17 cellular contexts compared by ENCODE assay signal in genomic region chr12:52284562-52285171, GRCh38. TPM values are rescaled to one million over a fixed set of nuclear protein-coding genes. Genes with fewer than 3 reads are reported as not detected.
"Had no signal": no experiment of that assay in that cellular context is flagged by ENCODE, and none has a peak within 500 bp of the region (broad histone marks: within the 10 kb centered on the region; RNA-seq: fewer than 3 reads in every experiment).

No MANE protein-coding gene starts in this region.

- H3K4me3 Mint-ChIP-seq: naive thymus-derived CD4-positive, alpha-beta T cell; stimulated activated effector memory CD8-positive, alpha-beta T cell treated with anti-CD3 and anti-CD28 coated beads, Interleukin-12 subunit alpha, Interleukin-12 subunit beta, amount 100 ng/mL, for 72 hours had no signal

- H3K27ac Mint-ChIP-seq: activated naive CD4-positive, alpha-beta T cell treated with anti-CD3 and anti-CD28 coated beads, Interleukin-2, amount 50 U/mL, for 72 hours; naive thymus-derived CD4-positive, alpha-beta T cell; stimulated activated effector memory CD8-positive, alpha-beta T cell treated with anti-CD3 and anti-CD28 coated beads, Interleukin-12 subunit alpha, Interleukin-12 subunit beta, amount 100 ng/mL, for 72 hours had no signal

- DNase-seq: activated CD4-positive, alpha-beta T cell treated with anti-CD3 and anti-CD28 coated beads, Interleukin-2, amount 50 U/mL, for 1 hour; activated T-cell treated with anti-CD3 and anti-CD28 coated beads, Interleukin-2, amount 50 U/mL, for 1 hour; caudate nucleus; colonic mucosa; esophagus squamous epithelium; left colon; mucosa of descending colon; naive thymus-derived CD4-positive, alpha-beta T cell; sigmoid colon; thyroid gland had no signal

- ATAC-seq: activated naive CD4-positive, alpha-beta T cell treated with anti-CD3 and anti-CD28 coated beads, Interleukin-2, amount 50 U/mL, for 72 hours; left colon; mucosa of descending colon; naive thymus-derived CD4-positive, alpha-beta T cell; stimulated activated effector memory CD8-positive, alpha-beta T cell treated with anti-CD3 and anti-CD28 coated beads, Interleukin-12 subunit alpha, Interleukin-12 subunit beta, amount 100 ng/mL, for 72 hours had no signal

- H3K27ac ChIP-seq: colonic mucosa, esophagus squamous epithelium, parathyroid adenoma, sigmoid colon, vagina had no signal

- H3K36me3 ChIP-seq: colonic mucosa, esophagus squamous epithelium, sigmoid colon, thyroid gland, vagina had no signal

- H3K36me3 Mint-ChIP-seq: activated naive CD4-positive, alpha-beta T cell treated with anti-CD3 and anti-CD28 coated beads, Interleukin-2, amount 50 U/mL, for 72 hours; naive thymus-derived CD4-positive, alpha-beta T cell; stimulated activated effector memory CD8-positive, alpha-beta T cell treated with anti-CD3 and anti-CD28 coated beads, Interleukin-12 subunit alpha, Interleukin-12 subunit beta, amount 100 ng/mL, for 72 hours had no signal

- H3K9me3 ChIP-seq: colonic mucosa, esophagus squamous epithelium, mucosa of descending colon, sigmoid colon, thyroid gland, vagina had no signal

- H3K9me3 Mint-ChIP-seq: activated naive CD4-positive, alpha-beta T cell treated with anti-CD3 and anti-CD28 coated beads, Interleukin-2, amount 50 U/mL, for 72 hours; naive thymus-derived CD4-positive, alpha-beta T cell; stimulated activated effector memory CD8-positive, alpha-beta T cell treated with anti-CD3 and anti-CD28 coated beads, Interleukin-12 subunit alpha, Interleukin-12 subunit beta, amount 100 ng/mL, for 72 hours had no signal

- H3K4me1 ChIP-seq: colonic mucosa, parathyroid adenoma had no signal

- H3K4me3 ChIP-seq: colonic mucosa, esophagus squamous epithelium, mucosa of descending colon, sigmoid colon, thyroid gland, vagina had no signal

- H3K27me3 ChIP-seq: colonic mucosa, esophagus squamous epithelium, sigmoid colon, thyroid gland, vagina had no signal

RNA-seq across cellular contexts. Expression of gene KRT81, which starts 6.7 kb away (rescaled TPM):
- total RNA-seq: activated CD8-positive, alpha-beta memory T cell treated with anti-CD3 and anti-CD28 coated beads for 36 hours; activated naive CD4-positive, alpha-beta T cell treated with anti-CD3 and anti-CD28 coated beads, Interleukin-2, amount 50 U/mL, for 72 hours; esophagus squamous epithelium; fibroblast of villous mesenchyme; left colon; lung microvascular endothelial cell; mucosa of descending colon; vagina had no signal
- polyA plus RNA-seq: naive thymus-derived CD4-positive, alpha-beta T cell had no signal

RNA-seq across cellular contexts. Expression of gene KRT86, which starts 10.2 kb away (rescaled TPM):
- total RNA-seq: activated CD8-positive, alpha-beta memory T cell treated with anti-CD3 and anti-CD28 coated beads for 36 hours; esophagus squamous epithelium; lung microvascular endothelial cell; sigmoid colon; vagina had no signal
- polyA plus RNA-seq: naive thymus-derived CD4-positive, alpha-beta T cell had no signal

RNA-seq across cellular contexts. Expression of gene KRT83, which starts 36.5 kb away (rescaled TPM):
- total RNA-seq: activated CD8-positive, alpha-beta memory T cell treated with anti-CD3 and anti-CD28 coated beads for 36 hours; activated naive CD4-positive, alpha-beta T cell treated with anti-CD3 and anti-CD28 coated beads, Interleukin-2, amount 50 U/mL, for 72 hours; colonic mucosa; esophagus squamous epithelium; fibroblast of villous mesenchyme; left colon; lung microvascular endothelial cell; mucosa of descending colon; naive thymus-derived CD4-positive, alpha-beta T cell; sigmoid colon; vagina had no signal
- polyA plus RNA-seq: naive thymus-derived CD4-positive, alpha-beta T cell; sigmoid colon had no signal

RNA-seq across cellular contexts. Expression of gene KRT7, which starts 51.6 kb away (rescaled TPM):
- polyA plus RNA-seq: naive thymus-derived CD4-positive, alpha-beta T cell had no signal
